ENCODE assay signal across 10 cellular contexts in genomic region chr5:43034591-43034968, GRCh38. TPM values are rescaled to one million over a fixed set of nuclear protein-coding genes. Genes with fewer than 3 reads are reported as not detected.
DNase-seq lines count a peak whose midpoint lies in the region; ATAC-seq and TF ChIP-seq lines count a peak whose summit lies in the region.
"Had no signal": no experiment of that assay in that cellular context is flagged by ENCODE, and none has a peak within 500 bp of the region (broad histone marks: within the 10 kb centered on the region; RNA-seq: fewer than 3 reads in every experiment).

No MANE protein-coding gene starts in this region.

- H3K36me3 ChIP-seq in BLaER1 = 0 out of 2 replicates have a peak, but pooled peaks cover 4% of the 10 kb centered on the region

- H3K4me3 ChIP-seq in BLaER1 = no peak overlapping the region

- ATAC-seq in naive B cell (ENCODE audit: low read depth in 2 of 2) (no peak), HG03565 (IDR thresholded peaks at IDR 0.05; ENCODE audit: unreplicated experiment) (no peak), HG03097 (IDR thresholded peaks at IDR 0.05; ENCODE audit: low FRiP score, unreplicated experiment) (no peak), HG02981 (IDR thresholded peaks at IDR 0.05; ENCODE audit: unreplicated experiment) (no peak)
- ATAC-seq: activated naive CD4-positive, alpha-beta T cell treated with anti-CD3 and anti-CD28 coated beads, Interleukin-2, amount 50 U/mL, for 72 hours had no signal

- H3K27me3 ChIP-seq in BLaER1 = no peaks in the 10 kb centered on the region

- peak overlapping the region; percentile 68 for H3K4me2 ChIP-seq in BLaER1

- H3K36me3 Mint-ChIP-seq in chondrocyte (ENCODE audit: low read depth) (no peaks in the 10 kb centered on the region), naive B cell (no peaks in the 10 kb centered on the region)

- no peaks in the 10 kb centered on the region; the same call in 1 of the 2 replicates for H4K20me1 ChIP-seq in BLaER1

- H3K4me3 Mint-ChIP-seq in chondrocyte (ENCODE audit: unreplicated experiment) (no peak overlapping the region), naive B cell (peak overlapping the region in 7 of 8 donors; percentile 34 to 82 (median 72))

- H3K9me3 ChIP-seq in BLaER1 = peaks cover 8% of the 10 kb centered on the region; the same call in 1 of the 2 replicates

- peak overlapping the region; percentile 14; the same call in 1 of the 2 replicates for H3K27ac ChIP-seq in BLaER1

- peaks cover 53% of the 10 kb centered on the region for H3K4me1 ChIP-seq in BLaER1

- H3K9ac ChIP-seq in BLaER1 = peak overlapping the region; percentile 8; the same call in 1 of the 2 replicates

- H3K27me3 Mint-ChIP-seq in chondrocyte (ENCODE audit: low read depth) (no peaks in the 10 kb centered on the region), naive B cell (no peaks in the 10 kb centered on the region)

- peak overlapping the region; percentile 69 for H3K27ac Mint-ChIP-seq in chondrocyte (ENCODE audit: unreplicated experiment)
- peak overlapping the region; percentile 14 to 93 (median 74) for H3K27ac Mint-ChIP-seq in naive B cell
- H3K27ac Mint-ChIP-seq: activated naive CD4-positive, alpha-beta T cell treated with anti-CD3 and anti-CD28 coated beads, Interleukin-2, amount 50 U/mL, for 72 hours had no signal

- no peaks in the 10 kb centered on the region for H3K9me3 Mint-ChIP-seq in chondrocyte (ENCODE audit: low read depth)
- H3K9me3 Mint-ChIP-seq in naive B cell = no peaks in the 10 kb centered on the region
- H3K9me3 Mint-ChIP-seq: activated naive CD4-positive, alpha-beta T cell treated with anti-CD3 and anti-CD28 coated beads, Interleukin-2, amount 50 U/mL, for 72 hours had no signal

- peaks cover 33% of the 10 kb centered on the region for H3K4me1 Mint-ChIP-seq in chondrocyte (ENCODE audit: low read depth)
- H3K4me1 Mint-ChIP-seq in naive B cell = peaks cover 26 to 61% (median 30%) of the 10 kb centered on the region in 3 donors

- peak; percentile 55 for DNase-seq in HT1080 (ENCODE audit: low read depth)
- no peak for DNase-seq in chondrocyte (ENCODE audit: low spot score)
- DNase-seq in naive B cell = no peak
- DNase-seq in SKM-1 (lab: John Stamatoyannopoulos, UW; ENCODE audit: unreplicated experiment) = no peak
- DNase-seq: foreskin melanocyte had no signal

- no peak for TF ChIP-seq CTCF in chondrocyte (IDR thresholded peaks at IDR 0.05)

RNA-seq across cellular contexts. Expression of gene ANXA2R, which starts 5.5 kb away (rescaled TPM):
- total RNA-seq in HT1080 (2014; rRNA removed; shearing (Covaris generic)) = 0.23 and 0.59 TPM in 2 replicates
- polyA plus RNA-seq in HT1080 (2015; cell fraction: cytosol; rRNA removed) = 0.15 and 0.24 TPM in 2 replicates
- 0.78 and 1.9 TPM in 2 replicates for polyA plus RNA-seq in HT1080 (2015; cell fraction: nucleus; rRNA removed)
- total RNA-seq in chondrocyte = 1.2 to 3.5 TPM (median 1.7 TPM) in 3 replicates
- 10 to 100 TPM; 22.2 to 46.4 (median 32.5) TPM for polyA plus RNA-seq in naive B cell (ENCODE audit: low read depth in 6 of 6)
